ENCODE assay signal across 23 cellular contexts in genomic region chr7:139417478-139417877, GRCh38.
"Had no signal": no experiment of that assay in that cellular context is flagged by ENCODE, and none has a peak within 500 bp of the region (broad histone marks: within the 10 kb centered on the region; RNA-seq: fewer than 3 reads in every experiment).

No MANE protein-coding gene starts in this region.

- H3K9me3 Mint-ChIP-seq: naive thymus-derived CD8-positive, alpha-beta T cell; stimulated activated memory B cell treated with anti-CD40 and anti-IgM and Interleukin-4, amounts not matched to agents 10 μg/mL and 1 μg/mL and 100 μg/mL, for 72 hours; stimulated activated naive CD8-positive, alpha-beta T cell treated with anti-CD3 and anti-CD28 coated beads, Interleukin-15, Interleukin-2, amounts not matched to agents 100 ng/mL and 50 ng/mL, for 24 hours had no signal

- H3K27ac ChIP-seq: epithelial cell of prostate, esophagus muscularis mucosa, gastrocnemius medialis, heart right ventricle, psoas muscle, spleen, tibial nerve had no signal

- H3K4me3 Mint-ChIP-seq: naive thymus-derived CD8-positive, alpha-beta T cell; stimulated activated memory B cell treated with anti-CD40 and anti-IgM and Interleukin-4, amounts not matched to agents 10 μg/mL and 1 μg/mL and 100 μg/mL, for 72 hours; stimulated activated naive CD8-positive, alpha-beta T cell treated with anti-CD3 and anti-CD28 coated beads, Interleukin-15, Interleukin-2, amounts not matched to agents 100 ng/mL and 50 ng/mL, for 24 hours had no signal

- H3K4me1 Mint-ChIP-seq: stimulated activated memory B cell treated with anti-CD40 and anti-IgM and Interleukin-4, amounts not matched to agents 10 μg/mL and 1 μg/mL and 100 μg/mL, for 72 hours had no signal

- H3K4me3 ChIP-seq: dorsolateral prefrontal cortex, esophagus muscularis mucosa, gastrocnemius medialis, heart right ventricle, mucosa of descending colon, psoas muscle, spleen, tibial nerve had no signal

- H3K27me3 ChIP-seq: dorsolateral prefrontal cortex, esophagus muscularis mucosa, gastrocnemius medialis, heart right ventricle, spleen, tibial nerve had no signal

- ATAC-seq: gastrocnemius medialis; heart right ventricle; left lobe of liver; mucosa of descending colon; naive thymus-derived CD8-positive, alpha-beta T cell; psoas muscle; sciatic nerve; stimulated activated memory B cell treated with anti-CD40 and anti-IgM and Interleukin-4, amounts not matched to agents 10 μg/mL and 1 μg/mL and 100 μg/mL, for 72 hours had no signal

- H3K4me1 ChIP-seq: gastrocnemius medialis, psoas muscle, spleen, tibial nerve had no signal

- H3K9me3 ChIP-seq: esophagus muscularis mucosa, gastrocnemius medialis, heart right ventricle, mucosa of descending colon, psoas muscle, spleen, tibial nerve had no signal

- H3K27ac Mint-ChIP-seq: stimulated activated naive CD8-positive, alpha-beta T cell treated with anti-CD3 and anti-CD28 coated beads, Interleukin-15, Interleukin-2, amounts not matched to agents 100 ng/mL and 50 ng/mL, for 24 hours had no signal

- DNase-seq: cortex of kidney; dorsolateral prefrontal cortex; effector CD8-positive, alpha-beta T cell; gastrocnemius medialis; heart right ventricle; hypothalamus; islet precursor cell; mammary epithelial cell; mucosa of descending colon; naive thymus-derived CD8-positive, alpha-beta T cell; psoas muscle; retina; spleen; stimulated activated CD4-positive, alpha-beta T cell treated with anti-CD3 and anti-CD28 coated beads, Interleukin-15, amount 100 ng/mL, for 24 hours; stimulated activated CD4-positive, alpha-beta T cell treated with anti-CD3 and anti-CD28 coated beads, Interleukin-1b, Interleukin-23, amount 100 ng/mL, for 48 hours; stimulated activated CD4-positive, alpha-beta T cell treated with anti-CD3 and anti-CD28 coated beads, Interleukin-4, amount 100 ng/mL, for 24 hours had no signal

- H3K27me3 Mint-ChIP-seq: naive thymus-derived CD8-positive, alpha-beta T cell; stimulated activated memory B cell treated with anti-CD40 and anti-IgM and Interleukin-4, amounts not matched to agents 10 μg/mL and 1 μg/mL and 100 μg/mL, for 72 hours; stimulated activated naive CD8-positive, alpha-beta T cell treated with anti-CD3 and anti-CD28 coated beads, Interleukin-15, Interleukin-2, amounts not matched to agents 100 ng/mL and 50 ng/mL, for 24 hours had no signal
